In the genomic region with DNA sequence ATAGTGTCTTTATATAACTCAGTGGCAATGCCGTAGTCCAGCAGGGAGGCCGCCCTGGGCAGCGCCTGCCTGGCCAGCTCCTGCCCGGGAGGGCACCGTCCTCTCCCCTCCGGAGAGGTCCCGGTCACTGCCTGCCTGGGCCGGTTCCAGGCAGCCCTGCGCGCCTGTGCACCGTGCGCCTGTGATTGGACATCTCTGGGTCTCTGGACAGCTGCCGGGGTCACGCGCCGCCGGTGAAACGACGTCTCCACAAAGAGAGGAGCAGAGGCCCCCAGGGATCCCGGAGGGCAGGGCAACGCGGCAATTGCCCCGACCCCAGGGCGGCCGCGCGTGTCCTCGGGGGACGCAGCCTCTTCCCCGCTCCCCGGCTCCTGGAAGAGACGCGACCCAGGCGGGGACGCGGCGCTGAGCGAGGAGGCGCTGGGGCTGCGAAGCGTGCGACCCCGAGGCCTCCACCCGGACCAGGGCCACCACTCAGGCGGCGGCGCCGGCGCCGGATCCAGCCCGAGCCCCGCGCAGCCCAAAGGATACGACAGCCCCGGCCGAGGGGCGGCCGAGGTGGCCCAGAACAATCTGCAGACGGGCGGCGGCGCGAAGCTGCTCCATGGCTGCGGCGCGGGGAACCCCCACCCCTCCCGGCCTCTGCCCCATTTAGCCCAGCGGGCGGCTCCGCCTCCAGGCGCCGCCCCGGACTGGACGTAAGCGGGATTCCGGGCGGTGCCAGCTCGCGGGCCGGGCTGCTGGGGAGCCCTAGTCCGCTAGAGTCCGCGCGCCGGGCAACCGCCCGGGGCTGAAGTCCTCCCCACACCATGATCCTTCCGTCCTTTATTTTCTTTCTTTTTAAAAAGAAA, we compare ENCODE assay signal across 1 cellular context.
TF ChIP-seq lines count a peak whose summit lies in the region.

A gene (minus strand): TSS at position 628 of the 851 bp plus-strand sequence. CDS start 22 bp downstream, at position 606.

TF ChIP-seq in K562, 482 proteins besides CTCF, POLR2A, EP300 and RAD21 (continued from another document and continues in another):
- TF ChIP-seq POLR2G (IDR thresholded peaks at IDR 0.05; ENCODE audit: low read depth, low read length) = peak; percentile 88
- TF ChIP-seq, protein P1, sequence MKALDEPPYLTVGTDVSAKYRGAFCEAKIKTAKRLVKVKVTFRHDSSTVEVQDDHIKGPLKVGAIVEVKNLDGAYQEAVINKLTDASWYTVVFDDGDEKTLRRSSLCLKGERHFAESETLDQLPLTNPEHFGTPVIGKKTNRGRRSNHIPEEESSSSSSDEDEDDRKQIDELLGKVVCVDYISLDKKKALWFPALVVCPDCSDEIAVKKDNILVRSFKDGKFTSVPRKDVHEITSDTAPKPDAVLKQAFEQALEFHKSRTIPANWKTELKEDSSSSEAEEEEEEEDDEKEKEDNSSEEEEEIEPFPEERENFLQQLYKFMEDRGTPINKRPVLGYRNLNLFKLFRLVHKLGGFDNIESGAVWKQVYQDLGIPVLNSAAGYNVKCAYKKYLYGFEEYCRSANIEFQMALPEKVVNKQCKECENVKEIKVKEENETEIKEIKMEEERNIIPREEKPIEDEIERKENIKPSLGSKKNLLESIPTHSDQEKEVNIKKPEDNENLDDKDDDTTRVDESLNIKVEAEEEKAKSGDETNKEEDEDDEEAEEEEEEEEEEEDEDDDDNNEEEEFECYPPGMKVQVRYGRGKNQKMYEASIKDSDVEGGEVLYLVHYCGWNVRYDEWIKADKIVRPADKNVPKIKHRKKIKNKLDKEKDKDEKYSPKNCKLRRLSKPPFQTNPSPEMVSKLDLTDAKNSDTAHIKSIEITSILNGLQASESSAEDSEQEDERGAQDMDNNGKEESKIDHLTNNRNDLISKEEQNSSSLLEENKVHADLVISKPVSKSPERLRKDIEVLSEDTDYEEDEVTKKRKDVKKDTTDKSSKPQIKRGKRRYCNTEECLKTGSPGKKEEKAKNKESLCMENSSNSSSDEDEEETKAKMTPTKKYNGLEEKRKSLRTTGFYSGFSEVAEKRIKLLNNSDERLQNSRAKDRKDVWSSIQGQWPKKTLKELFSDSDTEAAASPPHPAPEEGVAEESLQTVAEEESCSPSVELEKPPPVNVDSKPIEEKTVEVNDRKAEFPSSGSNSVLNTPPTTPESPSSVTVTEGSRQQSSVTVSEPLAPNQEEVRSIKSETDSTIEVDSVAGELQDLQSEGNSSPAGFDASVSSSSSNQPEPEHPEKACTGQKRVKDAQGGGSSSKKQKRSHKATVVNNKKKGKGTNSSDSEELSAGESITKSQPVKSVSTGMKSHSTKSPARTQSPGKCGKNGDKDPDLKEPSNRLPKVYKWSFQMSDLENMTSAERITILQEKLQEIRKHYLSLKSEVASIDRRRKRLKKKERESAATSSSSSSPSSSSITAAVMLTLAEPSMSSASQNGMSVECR (CRISPR knock-in tag; IDR thresholded peaks at IDR 0.05) = peak; percentile 57; the same call in 1 of the 2 replicates
- 0 out of 2 replicates have a peak, but pooled peaks have one; percentile 34 for TF ChIP-seq RB1 (IDR thresholded peaks at IDR 0.05; ENCODE audit: low read depth)
- TF ChIP-seq GTF2E2 (tag; IDR thresholded peaks at IDR 0.05) = peak; percentile 75; the same call in 1 of the 2 replicates
- peak; percentile 42; the same call in 1 of the 2 replicates for TF ChIP-seq EP400 (IDR thresholded peaks at IDR 0.05)
- TF ChIP-seq ZNF561 (CRISPR knock-in tag; conservative IDR thresholded peaks at IDR 0.05) = no peak
- TF ChIP-seq PYGO2 (tag; IDR thresholded peaks at IDR 0.05) = no peak
- peak; percentile 49; the same call in 1 of the 2 replicates for TF ChIP-seq GABPB1 (CRISPR knock-in tag; IDR thresholded peaks at IDR 0.05)
- TF ChIP-seq, protein P2, sequence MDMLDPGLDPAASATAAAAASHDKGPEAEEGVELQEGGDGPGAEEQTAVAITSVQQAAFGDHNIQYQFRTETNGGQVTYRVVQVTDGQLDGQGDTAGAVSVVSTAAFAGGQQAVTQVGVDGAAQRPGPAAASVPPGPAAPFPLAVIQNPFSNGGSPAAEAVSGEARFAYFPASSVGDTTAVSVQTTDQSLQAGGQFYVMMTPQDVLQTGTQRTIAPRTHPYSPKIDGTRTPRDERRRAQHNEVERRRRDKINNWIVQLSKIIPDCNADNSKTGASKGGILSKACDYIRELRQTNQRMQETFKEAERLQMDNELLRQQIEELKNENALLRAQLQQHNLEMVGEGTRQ (CRISPR knock-in tag; IDR thresholded peaks at IDR 0.05) = peak; percentile 58; the same call in 1 of the 2 replicates
- no peak for TF ChIP-seq STAG1 (CRISPR knock-in tag; IDR thresholded peaks at IDR 0.05; ENCODE audit: borderline replicate concordance)
- TF ChIP-seq, protein P3, sequence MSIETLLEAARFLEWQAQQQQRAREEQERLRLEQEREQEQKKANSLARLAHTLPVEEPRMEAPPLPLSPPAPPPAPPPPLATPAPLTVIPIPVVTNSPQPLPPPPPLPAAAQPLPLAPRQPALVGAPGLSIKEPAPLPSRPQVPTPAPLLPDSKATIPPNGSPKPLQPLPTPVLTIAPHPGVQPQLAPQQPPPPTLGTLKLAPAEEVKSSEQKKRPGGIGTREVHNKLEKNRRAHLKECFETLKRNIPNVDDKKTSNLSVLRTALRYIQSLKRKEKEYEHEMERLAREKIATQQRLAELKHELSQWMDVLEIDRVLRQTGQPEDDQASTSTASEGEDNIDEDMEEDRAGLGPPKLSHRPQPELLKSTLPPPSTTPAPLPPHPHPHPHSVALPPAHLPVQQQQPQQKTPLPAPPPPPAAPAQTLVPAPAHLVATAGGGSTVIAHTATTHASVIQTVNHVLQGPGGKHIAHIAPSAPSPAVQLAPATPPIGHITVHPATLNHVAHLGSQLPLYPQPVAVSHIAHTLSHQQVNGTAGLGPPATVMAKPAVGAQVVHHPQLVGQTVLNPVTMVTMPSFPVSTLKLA (conservative IDR thresholded peaks at IDR 0.05) = peak in 1 of 2 experiments; percentile 40; a peak in 1 of 4 replicates
- peak; percentile 57; the same call in 1 of the 2 replicates for TF ChIP-seq ZNF589 (CRISPR knock-in tag; IDR thresholded peaks at IDR 0.05; ENCODE audit: low read depth)
- no peak for TF ChIP-seq CAMTA2 (CRISPR knock-in tag; conservative IDR thresholded peaks at IDR 0.05)
- TF ChIP-seq ZNF583 (CRISPR knock-in tag; IDR thresholded peaks at IDR 0.05) = 0 out of 2 replicates have a peak, but pooled peaks have one; percentile 7
- TF ChIP-seq GABPA (tag; conservative IDR thresholded peaks at IDR 0.05; ENCODE audit: low read depth) = peak; percentile 38; the same call in 1 of the 2 replicates
- TF ChIP-seq, protein P4, sequence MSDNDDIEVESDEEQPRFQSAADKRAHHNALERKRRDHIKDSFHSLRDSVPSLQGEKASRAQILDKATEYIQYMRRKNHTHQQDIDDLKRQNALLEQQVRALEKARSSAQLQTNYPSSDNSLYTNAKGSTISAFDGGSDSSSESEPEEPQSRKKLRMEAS (CRISPR knock-in tag; IDR thresholded peaks at IDR 0.05) = peak; percentile 72
- TF ChIP-seq POLR2B (IDR thresholded peaks at IDR 0.05; ENCODE audit: low read depth, partially characterized antibody) = peak; percentile 53
- TF ChIP-seq NFIX (CRISPR knock-in tag; IDR thresholded peaks at IDR 0.05; ENCODE audit: low read depth) = no peak
- TF ChIP-seq, protein P5, sequence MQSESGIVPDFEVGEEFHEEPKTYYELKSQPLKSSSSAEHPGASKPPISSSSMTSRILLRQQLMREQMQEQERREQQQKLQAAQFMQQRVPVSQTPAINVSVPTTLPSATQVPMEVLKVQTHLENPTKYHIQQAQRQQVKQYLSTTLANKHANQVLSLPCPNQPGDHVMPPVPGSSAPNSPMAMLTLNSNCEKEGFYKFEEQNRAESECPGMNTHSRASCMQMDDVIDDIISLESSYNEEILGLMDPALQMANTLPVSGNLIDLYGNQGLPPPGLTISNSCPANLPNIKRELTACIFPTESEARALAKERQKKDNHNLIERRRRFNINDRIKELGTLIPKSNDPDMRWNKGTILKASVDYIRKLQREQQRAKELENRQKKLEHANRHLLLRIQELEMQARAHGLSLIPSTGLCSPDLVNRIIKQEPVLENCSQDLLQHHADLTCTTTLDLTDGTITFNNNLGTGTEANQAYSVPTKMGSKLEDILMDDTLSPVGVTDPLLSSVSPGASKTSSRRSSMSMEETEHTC (IDR thresholded peaks at IDR 0.05) = peak; percentile 31; the same call in 1 of the 2 replicates
- TF ChIP-seq KDM5B (IDR thresholded peaks at IDR 0.05; ENCODE audit: insufficient replicate concordance, low read depth, low read length) = peak; percentile 71
- peak; percentile 66; the same call in 1 of the 2 replicates for TF ChIP-seq HIVEP1 (CRISPR knock-in tag; IDR thresholded peaks at IDR 0.05)
- TF ChIP-seq FIP1L1 (IDR thresholded peaks at IDR 0.05; ENCODE audit: low read depth, low read length, poor library complexity, severe bottlenecking) = peak; percentile 27
- TF ChIP-seq, protein P6, sequence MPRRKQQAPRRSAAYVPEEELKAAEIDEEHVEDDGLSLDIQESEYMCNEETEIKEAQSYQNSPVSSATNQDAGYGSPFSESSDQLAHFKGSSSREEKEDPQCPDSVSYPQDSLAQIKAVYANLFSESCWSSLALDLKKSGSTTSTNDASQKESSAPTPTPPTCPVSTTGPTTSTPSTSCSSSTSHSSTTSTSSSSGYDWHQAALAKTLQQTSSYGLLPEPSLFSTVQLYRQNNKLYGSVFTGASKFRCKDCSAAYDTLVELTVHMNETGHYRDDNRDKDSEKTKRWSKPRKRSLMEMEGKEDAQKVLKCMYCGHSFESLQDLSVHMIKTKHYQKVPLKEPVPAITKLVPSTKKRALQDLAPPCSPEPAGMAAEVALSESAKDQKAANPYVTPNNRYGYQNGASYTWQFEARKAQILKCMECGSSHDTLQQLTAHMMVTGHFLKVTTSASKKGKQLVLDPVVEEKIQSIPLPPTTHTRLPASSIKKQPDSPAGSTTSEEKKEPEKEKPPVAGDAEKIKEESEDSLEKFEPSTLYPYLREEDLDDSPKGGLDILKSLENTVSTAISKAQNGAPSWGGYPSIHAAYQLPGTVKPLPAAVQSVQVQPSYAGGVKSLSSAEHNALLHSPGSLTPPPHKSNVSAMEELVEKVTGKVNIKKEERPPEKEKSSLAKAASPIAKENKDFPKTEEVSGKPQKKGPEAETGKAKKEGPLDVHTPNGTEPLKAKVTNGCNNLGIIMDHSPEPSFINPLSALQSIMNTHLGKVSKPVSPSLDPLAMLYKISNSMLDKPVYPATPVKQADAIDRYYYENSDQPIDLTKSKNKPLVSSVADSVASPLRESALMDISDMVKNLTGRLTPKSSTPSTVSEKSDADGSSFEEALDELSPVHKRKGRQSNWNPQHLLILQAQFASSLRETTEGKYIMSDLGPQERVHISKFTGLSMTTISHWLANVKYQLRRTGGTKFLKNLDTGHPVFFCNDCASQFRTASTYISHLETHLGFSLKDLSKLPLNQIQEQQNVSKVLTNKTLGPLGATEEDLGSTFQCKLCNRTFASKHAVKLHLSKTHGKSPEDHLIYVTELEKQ (CRISPR knock-in tag; IDR thresholded peaks at IDR 0.05) = no peak
- peak in 1 of 2 experiments; percentile 22; a peak in 2 of 4 replicates for TF ChIP-seq TEAD1 (CRISPR knock-in tag; IDR thresholded peaks at IDR 0.05)
- TF ChIP-seq SMAD4 (CRISPR knock-in tag; conservative IDR thresholded peaks at IDR 0.05) = peak; percentile 68
- TF ChIP-seq NFIC (IDR thresholded peaks at IDR 0.05) = 0 out of 2 replicates have a peak, but pooled peaks have one; percentile 16
- peak; percentile 66; the same call in 1 of the 2 replicates for TF ChIP-seq LEF1 (IDR thresholded peaks at IDR 0.05)
- TF ChIP-seq RAD51 (IDR thresholded peaks at IDR 0.05; ENCODE audit: borderline replicate concordance, low read depth) = peak; percentile 34; the same call in 1 of the 2 replicates
- 0 out of 2 replicates have a peak, but pooled peaks have one; percentile 51 for TF ChIP-seq NCOA6 (IDR thresholded peaks at IDR 0.05)
- TF ChIP-seq ZNF143 (CRISPR knock-in tag; IDR thresholded peaks at IDR 0.05) = no peak; the same call in 1 of the 2 replicates
- TF ChIP-seq, protein P7, sequence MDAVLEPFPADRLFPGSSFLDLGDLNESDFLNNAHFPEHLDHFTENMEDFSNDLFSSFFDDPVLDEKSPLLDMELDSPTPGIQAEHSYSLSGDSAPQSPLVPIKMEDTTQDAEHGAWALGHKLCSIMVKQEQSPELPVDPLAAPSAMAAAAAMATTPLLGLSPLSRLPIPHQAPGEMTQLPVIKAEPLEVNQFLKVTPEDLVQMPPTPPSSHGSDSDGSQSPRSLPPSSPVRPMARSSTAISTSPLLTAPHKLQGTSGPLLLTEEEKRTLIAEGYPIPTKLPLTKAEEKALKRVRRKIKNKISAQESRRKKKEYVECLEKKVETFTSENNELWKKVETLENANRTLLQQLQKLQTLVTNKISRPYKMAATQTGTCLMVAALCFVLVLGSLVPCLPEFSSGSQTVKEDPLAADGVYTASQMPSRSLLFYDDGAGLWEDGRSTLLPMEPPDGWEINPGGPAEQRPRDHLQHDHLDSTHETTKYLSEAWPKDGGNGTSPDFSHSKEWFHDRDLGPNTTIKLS (IDR thresholded peaks at IDR 0.05; ENCODE audit: borderline replicate concordance, low read depth) = peak; percentile 38; the same call in 1 of the 2 replicates
- no peak for TF ChIP-seq POU5F1 (IDR thresholded peaks at IDR 0.05; ENCODE audit: borderline replicate concordance, low read depth, low read length, partially characterized antibody)
- TF ChIP-seq ZNF184 (CRISPR knock-in tag; IDR thresholded peaks at IDR 0.05) = no peak
- no peak for TF ChIP-seq SAFB2 (IDR thresholded peaks at IDR 0.05; ENCODE audit: borderline replicate concordance, low read depth, low read length, severe bottlenecking)
- peak in 2 of 3 experiments; percentile 63 to 80 for TF ChIP-seq YY1 (IDR thresholded peaks at IDR 0.05; ENCODE audit: borderline replicate concordance in 1 of 3, control insufficient read depth in 1 of 3, extremely low read depth in 1 of 3, insufficient read depth in 3 of 3, insufficient read length in 1 of 3, insufficient replicate concordance in 2 of 3, low read depth in 1 of 3, low read length in 2 of 3)
- peak; percentile 69 for TF ChIP-seq RBBP5 (IDR thresholded peaks at IDR 0.05; ENCODE audit: borderline replicate concordance, insufficient read depth, low read length, poor library complexity, severe bottlenecking)
- TF ChIP-seq PCBP1 (IDR thresholded peaks at IDR 0.05; ENCODE audit: low read depth, low read length, poor library complexity, severe bottlenecking) = peak; percentile 39
- TF ChIP-seq, protein P8, sequence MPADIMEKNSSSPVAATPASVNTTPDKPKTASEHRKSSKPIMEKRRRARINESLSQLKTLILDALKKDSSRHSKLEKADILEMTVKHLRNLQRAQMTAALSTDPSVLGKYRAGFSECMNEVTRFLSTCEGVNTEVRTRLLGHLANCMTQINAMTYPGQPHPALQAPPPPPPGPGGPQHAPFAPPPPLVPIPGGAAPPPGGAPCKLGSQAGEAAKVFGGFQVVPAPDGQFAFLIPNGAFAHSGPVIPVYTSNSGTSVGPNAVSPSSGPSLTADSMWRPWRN (IDR thresholded peaks at IDR 0.05; ENCODE audit: low read depth) = no peak
- TF ChIP-seq HMGN3 (IDR thresholded peaks at IDR 0.05; ENCODE audit: borderline replicate concordance, extremely low read depth, insufficient read length, low read depth, low read length) = peak; percentile 38
